In the genomic region with DNA sequence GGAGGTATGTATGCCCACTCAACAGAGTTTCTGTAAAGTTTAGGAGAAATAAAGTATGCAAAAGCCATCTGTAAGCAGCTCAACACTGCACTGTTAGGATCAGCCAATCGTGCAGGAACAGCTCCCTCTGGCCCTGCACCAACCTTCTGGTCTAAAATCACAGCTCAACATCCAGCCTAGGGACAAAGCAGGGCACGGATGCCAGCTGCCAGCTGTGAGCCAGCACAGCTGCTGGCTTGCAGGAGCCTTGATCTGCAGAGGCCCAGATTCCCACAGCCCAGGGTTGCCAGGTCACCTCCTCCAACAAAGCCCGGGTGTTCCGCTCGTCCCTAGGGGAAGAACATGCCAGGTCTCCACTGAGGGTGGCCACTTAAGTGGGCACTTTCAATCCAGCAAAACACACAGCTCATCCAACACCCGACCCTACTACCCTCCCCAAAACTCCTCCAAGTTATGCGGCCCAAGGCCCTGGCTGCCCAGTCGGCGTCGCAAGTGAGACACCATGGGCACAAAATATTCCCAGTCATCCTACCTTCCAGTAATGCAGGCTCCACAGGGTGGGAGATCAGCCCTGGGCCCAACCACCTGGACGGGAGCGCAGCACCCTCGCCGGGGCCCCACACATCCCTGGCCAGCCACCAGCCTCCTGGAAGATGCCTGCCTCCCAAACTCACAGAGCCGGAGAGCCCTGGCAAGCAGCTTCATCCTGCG, we compare ENCODE assay signal across 10 cellular contexts. TPM values are rescaled to one million over a fixed set of nuclear protein-coding genes. Genes with fewer than 3 reads are reported as not detected.
A peak's percentile ranks its signal among the peaks of the same experiment; 100 is the strongest.
DNase-seq lines count a peak whose midpoint lies in the region; ATAC-seq and TF ChIP-seq lines count a peak whose summit lies in the region.
"Had no signal": no experiment of that assay in that cellular context is flagged by ENCODE, and none has a peak within 500 bp of the region (broad histone marks: within the 10 kb centered on the region; RNA-seq: fewer than 3 reads in every experiment).

No MANE protein-coding gene starts in this region.

- H3K36me3 ChIP-seq in Panc1 (ENCODE audit: control insufficient read depth, insufficient read depth, low read length) = no peaks in the 10 kb centered on the region
- no peaks in the 10 kb centered on the region for H3K36me3 ChIP-seq in gastrocnemius medialis

- no peak for TF ChIP-seq POLR2A in gastrocnemius medialis (IDR thresholded peaks at IDR 0.05)

- in situ Hi-C loops in Panc1 (cut with HindIII; ENCODE audit: low pct_unique_long_range_greater_than_20kb, low sequenced_read_pairs) = no loop called here
- in situ Hi-C loops in gastrocnemius medialis (cut with MboI; ENCODE audit: low sequenced_read_pairs in 4 of 4) = no loop called here

- ATAC-seq in Panc1 (peak; percentile 56), gastrocnemius medialis (no peak), omental fat pad (ENCODE audit: low FRiP score) (no peak)

- DNase-seq in C1 segment of cervical spinal cord (lab: John Stamatoyannopoulos, UW) = peak in 11 of 14 donors; percentile 22 to 81 (median 48)
- DNase-seq in Panc1 (ENCODE audit: low read depth, low spot score) = no peak
- peak; percentile 51 for DNase-seq in fibroblast of pulmonary artery (ENCODE audit: low read depth)
- DNase-seq in nephron progenitor cell = no peak
- no peak for DNase-seq in activated CD4-positive, alpha-beta T cell treated with anti-CD3 and anti-CD28 coated beads for 4 hours
- no peak for DNase-seq in gastrocnemius medialis
- no peak for DNase-seq in omental fat pad (ENCODE audit: low spot score)
- no peak for DNase-seq in activated CD4-positive, CD25-positive, alpha-beta regulatory T cell (lab: John Stamatoyannopoulos, UW)
- DNase-seq: stimulated activated CD4-positive, alpha-beta T cell treated with anti-CD3 and anti-CD28 coated beads, Interleukin-4, amount 100 ng/mL, for 24 hours had no signal

- H3K4me3 ChIP-seq in Panc1 (ENCODE audit: low read depth in 2 of 2, low read length in 2 of 2) (peak overlapping the region; percentile 25 to 54), fibroblast of pulmonary artery (replicated peaks; ENCODE audit: low read depth, low read length) (peak overlapping the region; percentile 55), gastrocnemius medialis (no peak overlapping the region)

- peaks cover 9% of the 10 kb centered on the region for H3K36me3 Mint-ChIP-seq in nephron progenitor cell (ENCODE audit: low read depth)

- H3K4me1 Mint-ChIP-seq in nephron progenitor cell = peaks cover 31% of the 10 kb centered on the region

- peak overlapping the region; percentile 23 for H3K4me3 Mint-ChIP-seq in nephron progenitor cell

- BruUV-seq in Panc1 (replicated peaks; lab: Mats Ljungman, UMichigan) = no TSS peak

- peaks cover 28% of the 10 kb centered on the region for H3K4me1 ChIP-seq in Panc1 (ENCODE audit: control insufficient read depth, insufficient read depth, low read length)
- H3K4me1 ChIP-seq in gastrocnemius medialis = no peaks in the 10 kb centered on the region
- H3K4me1 ChIP-seq: Caco-2 had no signal

- H3K27ac ChIP-seq in Panc1 (ENCODE audit: low read length) (peak overlapping the region; percentile 90), gastrocnemius medialis (no peak overlapping the region)

- intact Hi-C loops in Panc1 (cut with micrococcal nuclease; ENCODE audit: unreplicated experiment) = no loop called here
- intact Hi-C loops in gastrocnemius medialis (cut with DNase I; ENCODE audit: low total_unique reads) = no loop called here

- TF ChIP-seq CTCF in Panc1 (IDR thresholded peaks at IDR 0.05) (no peak), fibroblast of pulmonary artery (IDR thresholded peaks at IDR 0.05; ENCODE audit: low read length, missing control alignments) (no peak), nephron progenitor cell (IDR thresholded peaks at IDR 0.05) (no peak), gastrocnemius medialis (IDR thresholded peaks at IDR 0.05 in 4 of 5, conservative IDR thresholded peaks at IDR 0.05 in 1 of 5) (no peak), omental fat pad (IDR thresholded peaks at IDR 0.05) (no peak)

- H3K9me3 Mint-ChIP-seq in nephron progenitor cell = peaks cover 29% of the 10 kb centered on the region

- CTCF ChIA-PET in Panc1 (lab: Charles Lee) = no interaction called here

- H3K27ac Mint-ChIP-seq in nephron progenitor cell = no peak overlapping the region

- H3K27me3 Mint-ChIP-seq in nephron progenitor cell (ENCODE audit: low read depth, poor library complexity) = peaks cover 6% of the 10 kb centered on the region

- POLR2A ChIA-PET in Panc1 (lab: Charles Lee) = interaction anchor here (0.7 to 1.2 kb wide), 2 partner anchors 9 to 14 kb away, joined by 3 read pairs; a partner anchor contains a TSS

- no peaks in the 10 kb centered on the region for H3K9me3 ChIP-seq in Panc1 (ENCODE audit: control insufficient read depth, insufficient read depth, low read depth, low read length)
- no peaks in the 10 kb centered on the region for H3K9me3 ChIP-seq in gastrocnemius medialis
- H3K9me3 ChIP-seq: Caco-2 had no signal

- H3K27me3 ChIP-seq in Panc1 (ENCODE audit: control insufficient read depth, insufficient read depth, low read length) = no peaks in the 10 kb centered on the region
- H3K27me3 ChIP-seq in gastrocnemius medialis = no peaks in the 10 kb centered on the region

RNA-seq across cellular contexts. Expression of a gene that starts 8.4 kb away (rescaled TPM):
- total RNA-seq in Panc1 (2021; ENCODE audit: unreplicated experiment) (120 TPM), gastrocnemius medialis (1 to 10 TPM; 1.3 to 5.8 (median 3.2) TPM), omental fat pad (10 to 100 TPM in 2 of 4 donors, 1 to 10 TPM in 2; 7.4 to 16.7 (median 9.2) TPM)
- polyA plus RNA-seq in Panc1 (2012; ENCODE audit: insufficient read length) = 194 TPM

RNA-seq across cellular contexts. Expression of a gene that starts 34.6 kb away (rescaled TPM):
- total RNA-seq in Panc1 (2021; ENCODE audit: unreplicated experiment) (11.1 TPM), gastrocnemius medialis (under 1 TPM in 1 of 4 donors, not detected in 3; 0.24 TPM), omental fat pad (under 1 TPM in 1 of 4 donors, not detected in 3; 0.12 TPM)
- polyA plus RNA-seq in Panc1 (2012; ENCODE audit: insufficient read length) = 18.8 TPM

RNA-seq across cellular contexts. Expression of a gene that starts 39.5 kb away (rescaled TPM):
- total RNA-seq in Panc1 (2021; ENCODE audit: unreplicated experiment) (8.5 TPM), gastrocnemius medialis (under 1 TPM in 1 of 4 donors, not detected in 3; 0.41 TPM), omental fat pad (under 1 TPM in 1 of 4 donors, not detected in 3; 0.12 TPM)
- 13.6 TPM for polyA plus RNA-seq in Panc1 (2012; ENCODE audit: insufficient read length)

Comparison
In these comparisons a context has a peak if more than half of its experiments do, and no peak if none do; other contexts are left out.
1. DNase-seq: peak in C1 segment of cervical spinal cord (11 of 14) and fibroblast of pulmonary artery (single experiment); none in Panc1 (single experiment), nephron progenitor cell (single experiment), activated CD4-positive, alpha-beta T cell treated with anti-CD3 and anti-CD28 coated beads for 4 hours (0 of 2), gastrocnemius medialis (0 of 2), omental fat pad (single experiment) and activated CD4-positive, CD25-positive, alpha-beta regulatory T cell (0 of 4).
2. H3K4me3 ChIP-seq: peak in Panc1 (2 of 2) and fibroblast of pulmonary artery (single experiment); none in gastrocnemius medialis (0 of 4).